In the genomic region with DNA sequence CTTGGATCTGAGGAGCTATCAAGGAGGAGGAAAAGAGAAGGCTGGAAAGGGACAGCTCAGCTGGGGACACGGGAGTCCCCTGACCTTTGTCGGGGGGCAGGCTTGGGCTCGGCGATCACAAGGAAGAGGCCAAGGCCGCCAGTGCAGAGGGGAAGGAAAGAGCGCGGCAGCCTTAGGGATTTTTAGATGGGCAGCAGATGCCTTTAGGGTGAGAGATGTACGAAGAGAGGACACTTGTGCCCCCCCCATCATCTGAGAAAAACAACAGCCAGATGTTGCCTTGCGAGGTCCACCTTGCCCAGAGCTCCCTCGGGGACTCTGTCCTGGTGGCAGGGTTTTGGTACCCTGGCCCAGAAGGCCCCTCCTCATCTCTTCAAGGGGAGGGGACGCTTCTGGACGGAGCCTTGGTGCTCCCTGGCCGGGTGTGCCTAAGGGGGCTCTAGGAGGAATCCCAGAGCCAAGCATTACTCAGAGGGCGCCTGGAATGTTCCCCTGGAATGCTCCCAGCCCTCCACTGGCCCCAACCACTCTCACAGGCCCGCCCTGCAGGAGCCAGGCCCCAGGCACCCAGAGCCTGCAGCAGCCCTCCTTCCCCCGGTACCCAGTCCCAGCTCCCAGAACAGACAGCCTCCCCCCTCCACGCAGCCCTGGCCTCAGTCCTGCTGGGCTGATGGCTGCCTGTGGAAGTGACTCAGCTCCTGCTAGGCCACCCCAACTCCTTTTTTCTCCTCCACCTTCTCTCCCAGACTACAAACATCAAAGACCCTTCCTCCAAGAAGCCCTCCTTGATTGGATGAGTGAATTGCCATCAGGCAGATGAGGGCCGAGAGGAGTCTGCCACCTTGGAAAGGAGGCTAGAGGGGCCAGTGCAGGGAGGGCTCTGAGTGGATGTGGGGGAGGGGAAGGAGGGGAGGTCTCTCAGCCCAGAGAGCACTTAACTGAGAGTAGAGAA, we compare ENCODE assay signal across 12 cellular contexts. TPM values are rescaled to one million over a fixed set of nuclear protein-coding genes. Genes with fewer than 3 reads are reported as not detected.
DNase-seq lines count a peak whose midpoint lies in the region; ATAC-seq, FAIRE-seq and TF ChIP-seq lines count a peak whose summit lies in the region.
"Had no signal": no experiment of that assay in that cellular context is flagged by ENCODE, and none has a peak within 500 bp of the region (broad histone marks: within the 10 kb centered on the region; RNA-seq: fewer than 3 reads in every experiment).

No MANE protein-coding gene starts in this region.

- H3K4me1 ChIP-seq in upper lobe of left lung = peaks cover 15 to 25% (median 22%) of the 10 kb centered on the region in 4 donors
- H3K4me1 ChIP-seq in effector memory CD4-positive, alpha-beta T cell (ENCODE audit: control insufficient read depth, insufficient read depth, low read length, poor library complexity, severe bottlenecking) = peaks cover 9% of the 10 kb centered on the region

- no peak overlapping the region for H3K4me3 Mint-ChIP-seq in dendritic cell treated with granulocyte-macrophage colony-stimulating factor and Interleukin-4, amounts not matched to agents 40 ng/mL and 50 ng/mL, for 4 days
- peak overlapping the region; percentile 59 for H3K4me3 Mint-ChIP-seq in mesothelial cell of epicardium
- no peak overlapping the region for H3K4me3 Mint-ChIP-seq in activated CD4-positive, alpha-beta T cell treated with anti-CD3 and anti-CD28 coated beads, Interleukin-2, amount 10 ng/mL, durations not matched to agents 24 days and 14 days
- H3K4me3 Mint-ChIP-seq: activated T-cell treated with anti-CD3 and anti-CD28 coated beads, Interleukin-2, amount 50 U/mL, for 4 hours; T-helper 1 cell treated with Interleukin-12 subunit alpha and Interleukin-12 subunit beta and Interleukin-4 antibody, amounts not matched to agents 30 μg/mL and 1 μg/mL, for 36 hours had no signal

- FAIRE-seq in HTR-8/SVneo (lab: Jason Lieb, UNC) = peak; percentile 36

- no peak for TF ChIP-seq EP300 in upper lobe of left lung (IDR thresholded peaks at IDR 0.05)

- H3K27me3 ChIP-seq in upper lobe of left lung = peaks cover 0 to 17% (median 5%) of the 10 kb centered on the region in 4 donors
- peaks cover 26% of the 10 kb centered on the region for H3K27me3 ChIP-seq in effector memory CD4-positive, alpha-beta T cell (replicated peaks; ENCODE audit: control insufficient read depth, insufficient read depth, low read length, poor library complexity, severe bottlenecking)

- 71 to 74% methylated on average over 13 to 18 of the region's 18 CpGs for WGBS in upper lobe of left lung, 2 donors

- peak overlapping the region in 3 of 4 donors; percentile 34 to 48 (median 45) for H3K4me3 ChIP-seq in upper lobe of left lung
- H3K4me3 ChIP-seq in effector memory CD4-positive, alpha-beta T cell (ENCODE audit: insufficient read depth, low read depth, low read length, poor library complexity, severe bottlenecking) = no peak overlapping the region

- H3K9me3 Mint-ChIP-seq in dendritic cell treated with granulocyte-macrophage colony-stimulating factor and Interleukin-4, amounts not matched to agents 40 ng/mL and 50 ng/mL, for 4 days = no peaks in the 10 kb centered on the region
- no peaks in the 10 kb centered on the region for H3K9me3 Mint-ChIP-seq in mesothelial cell of epicardium
- no peaks in the 10 kb centered on the region for H3K9me3 Mint-ChIP-seq in activated CD4-positive, alpha-beta T cell treated with anti-CD3 and anti-CD28 coated beads, Interleukin-2, amount 10 ng/mL, durations not matched to agents 24 days and 14 days
- H3K9me3 Mint-ChIP-seq: activated T-cell treated with anti-CD3 and anti-CD28 coated beads, Interleukin-2, amount 50 U/mL, for 4 hours; T-helper 1 cell treated with Interleukin-12 subunit alpha and Interleukin-12 subunit beta and Interleukin-4 antibody, amounts not matched to agents 30 μg/mL and 1 μg/mL, for 36 hours had no signal

- no peak for TF ChIP-seq CTCF in mesothelial cell of epicardium (IDR thresholded peaks at IDR 0.05; ENCODE audit: unreplicated experiment)
- no peak for TF ChIP-seq CTCF in upper lobe of left lung (IDR thresholded peaks at IDR 0.05)

- H3K27ac Mint-ChIP-seq in dendritic cell treated with granulocyte-macrophage colony-stimulating factor and Interleukin-4, amounts not matched to agents 40 ng/mL and 50 ng/mL, for 4 days = peak overlapping the region; percentile 0
- peak overlapping the region; percentile 85 for H3K27ac Mint-ChIP-seq in mesothelial cell of epicardium
- H3K27ac Mint-ChIP-seq in activated CD4-positive, alpha-beta T cell treated with anti-CD3 and anti-CD28 coated beads, Interleukin-2, amount 10 ng/mL, durations not matched to agents 24 days and 14 days = no peak overlapping the region
- H3K27ac Mint-ChIP-seq: T-helper 1 cell treated with Interleukin-12 subunit alpha and Interleukin-12 subunit beta and Interleukin-4 antibody, amounts not matched to agents 30 μg/mL and 1 μg/mL, for 36 hours had no signal

- peak; percentile 39 to 50 for ATAC-seq in upper lobe of left lung (ENCODE audit: low FRiP score in 2 of 2)
- no peak for ATAC-seq in HG03565 (IDR thresholded peaks at IDR 0.05; ENCODE audit: unreplicated experiment)
- ATAC-seq: activated T-cell treated with anti-CD3 and anti-CD28 coated beads, Interleukin-2, amount 50 U/mL, for 4 hours had no signal

- peak overlapping the region; percentile 19 to 70 (median 44) for H3K27ac ChIP-seq in upper lobe of left lung
- H3K27ac ChIP-seq in effector memory CD4-positive, alpha-beta T cell (ENCODE audit: insufficient read depth, low read length, poor library complexity, severe bottlenecking) = no peak overlapping the region
- H3K27ac ChIP-seq: HL-60 had no signal

- H3K36me3 Mint-ChIP-seq in dendritic cell treated with granulocyte-macrophage colony-stimulating factor and Interleukin-4, amounts not matched to agents 40 ng/mL and 50 ng/mL, for 4 days (ENCODE audit: low read depth) = no peaks in the 10 kb centered on the region
- H3K36me3 Mint-ChIP-seq in mesothelial cell of epicardium = no peaks in the 10 kb centered on the region
- no peaks in the 10 kb centered on the region for H3K36me3 Mint-ChIP-seq in activated CD4-positive, alpha-beta T cell treated with anti-CD3 and anti-CD28 coated beads, Interleukin-2, amount 10 ng/mL, durations not matched to agents 24 days and 14 days (ENCODE audit: low read depth)

- no peaks in the 10 kb centered on the region for H3K9me3 ChIP-seq in upper lobe of left lung
- no peaks in the 10 kb centered on the region for H3K9me3 ChIP-seq in effector memory CD4-positive, alpha-beta T cell (ENCODE audit: control insufficient read depth, low read length)

- peaks cover 88% of the 10 kb centered on the region for H3K27me3 Mint-ChIP-seq in dendritic cell treated with granulocyte-macrophage colony-stimulating factor and Interleukin-4, amounts not matched to agents 40 ng/mL and 50 ng/mL, for 4 days
- H3K27me3 Mint-ChIP-seq in mesothelial cell of epicardium (ENCODE audit: low read depth) = peaks cover 57% of the 10 kb centered on the region
- peaks cover 59% of the 10 kb centered on the region for H3K27me3 Mint-ChIP-seq in activated CD4-positive, alpha-beta T cell treated with anti-CD3 and anti-CD28 coated beads, Interleukin-2, amount 10 ng/mL, durations not matched to agents 24 days and 14 days

- intact Hi-C loops in dendritic cell treated with granulocyte-macrophage colony-stimulating factor and Interleukin-4, amounts not matched to agents 40 ng/mL and 50 ng/mL, for 4 days (cut with micrococcal nuclease) = no loop called here
- intact Hi-C loops in activated CD4-positive, alpha-beta T cell treated with anti-CD3 and anti-CD28 coated beads, Interleukin-2, amount 10 ng/mL, durations not matched to agents 24 days and 14 days (cut with micrococcal nuclease) = loop anchor here (10.0 kb wide), 2 partner anchors 95 to 405 kb away; no protein-coding TSS in a partner anchor

- no peaks in the 10 kb centered on the region for H3K36me3 ChIP-seq in upper lobe of left lung
- H3K36me3 ChIP-seq in effector memory CD4-positive, alpha-beta T cell (ENCODE audit: control insufficient read depth, insufficient read depth, low read length) = no peaks in the 10 kb centered on the region

- DNase-seq in HTR-8/SVneo (ENCODE audit: insufficient read length, low spot score) (peak; percentile 57), mesothelial cell of epicardium (ENCODE audit: low spot score in 2 of 2, unreplicated experiment in 2 of 2) (no peak), upper lobe of left lung (no peak), NCI-H1436 (lab: John Stamatoyannopoulos, UW) (no peak)
- DNase-seq in activated CD4-positive, alpha-beta T cell treated with anti-CD3 and anti-CD28 coated beads, Interleukin-2, amount 10 ng/mL, durations not matched to agents 24 days and 14 days = no peak
- no peak for DNase-seq in effector memory CD4-positive, alpha-beta T cell
- DNase-seq: activated T-cell treated with anti-CD3 and anti-CD28 coated beads, Interleukin-2, amount 50 U/mL, for 4 hours; NCI-H446 had no signal

- peaks cover 14% of the 10 kb centered on the region for H3K4me1 Mint-ChIP-seq in dendritic cell treated with granulocyte-macrophage colony-stimulating factor and Interleukin-4, amounts not matched to agents 40 ng/mL and 50 ng/mL, for 4 days (ENCODE audit: low read depth)
- peaks cover 47% of the 10 kb centered on the region for H3K4me1 Mint-ChIP-seq in mesothelial cell of epicardium
- peaks cover 2% of the 10 kb centered on the region for H3K4me1 Mint-ChIP-seq in activated CD4-positive, alpha-beta T cell treated with anti-CD3 and anti-CD28 coated beads, Interleukin-2, amount 10 ng/mL, durations not matched to agents 24 days and 14 days

- no peak for TF ChIP-seq POLR2A in upper lobe of left lung (IDR thresholded peaks at IDR 0.05)

RNA-seq across cellular contexts. Expression of a gene that starts 1.8 kb away (rescaled TPM):
- total RNA-seq in mesothelial cell of epicardium = 83.0 to 91.1 TPM (median 87.4 TPM) in 3 replicates
- total RNA-seq in upper lobe of left lung = 10 to 100 TPM in 3 of 6 donors, 1 to 10 TPM in 3; 2.3 to 26.2 (median 10.5) TPM
- not detected in 2 replicates for total RNA-seq in activated CD4-positive, alpha-beta T cell treated with anti-CD3 and anti-CD28 coated beads, Interleukin-2, amount 10 ng/mL, durations not matched to agents 24 days and 14 days
- total RNA-seq: activated T-cell treated with anti-CD3 and anti-CD28 coated beads, Interleukin-2, amount 50 U/mL, for 4 hours had no signal

RNA-seq across cellular contexts. Expression of a gene that starts 16.8 kb away (rescaled TPM):
- not detected in 3 replicates for total RNA-seq in mesothelial cell of epicardium
- total RNA-seq in upper lobe of left lung = not detected
- not detected in 2 replicates for total RNA-seq in activated CD4-positive, alpha-beta T cell treated with anti-CD3 and anti-CD28 coated beads, Interleukin-2, amount 10 ng/mL, durations not matched to agents 24 days and 14 days
- total RNA-seq: activated T-cell treated with anti-CD3 and anti-CD28 coated beads, Interleukin-2, amount 50 U/mL, for 4 hours had no signal

RNA-seq across cellular contexts. Expression of a gene that starts 32.4 kb away (rescaled TPM):
- total RNA-seq in mesothelial cell of epicardium (0.04 TPM in 1 of 3 replicates, not detected in the others), upper lobe of left lung (10 to 100 TPM; 14.4 to 69.9 (median 60.7) TPM)
- not detected in 2 replicates for total RNA-seq in activated CD4-positive, alpha-beta T cell treated with anti-CD3 and anti-CD28 coated beads, Interleukin-2, amount 10 ng/mL, durations not matched to agents 24 days and 14 days

RNA-seq across cellular contexts. Expression of a gene that starts 52.5 kb away (rescaled TPM):
- 11.5 to 13.0 TPM (median 12.0 TPM) in 3 replicates for total RNA-seq in mesothelial cell of epicardium
- 10 to 100 TPM; 18.4 to 53.7 (median 21.5) TPM for total RNA-seq in upper lobe of left lung
- not detected in 2 replicates for total RNA-seq in activated CD4-positive, alpha-beta T cell treated with anti-CD3 and anti-CD28 coated beads, Interleukin-2, amount 10 ng/mL, durations not matched to agents 24 days and 14 days

Comparison
In these comparisons a context has a peak if more than half of its experiments do, and no peak if none do; other contexts are left out.
1. RNA of a gene that starts 32.4 kb away (total RNA-seq): 14.4 to 69.9 TPM in upper lobe of left lung; 0.04 TPM in mesothelial cell of epicardium and not detected in activated CD4-positive, alpha-beta T cell treated with anti-CD3 and anti-CD28 coated beads, Interleukin-2, amount 10 ng/mL, durations not matched to agents 24 days and 14 days; every median in the first group is over 10 times any median in the second.